ENCODE assay signal across 11 cellular contexts in the genomic region with DNA sequence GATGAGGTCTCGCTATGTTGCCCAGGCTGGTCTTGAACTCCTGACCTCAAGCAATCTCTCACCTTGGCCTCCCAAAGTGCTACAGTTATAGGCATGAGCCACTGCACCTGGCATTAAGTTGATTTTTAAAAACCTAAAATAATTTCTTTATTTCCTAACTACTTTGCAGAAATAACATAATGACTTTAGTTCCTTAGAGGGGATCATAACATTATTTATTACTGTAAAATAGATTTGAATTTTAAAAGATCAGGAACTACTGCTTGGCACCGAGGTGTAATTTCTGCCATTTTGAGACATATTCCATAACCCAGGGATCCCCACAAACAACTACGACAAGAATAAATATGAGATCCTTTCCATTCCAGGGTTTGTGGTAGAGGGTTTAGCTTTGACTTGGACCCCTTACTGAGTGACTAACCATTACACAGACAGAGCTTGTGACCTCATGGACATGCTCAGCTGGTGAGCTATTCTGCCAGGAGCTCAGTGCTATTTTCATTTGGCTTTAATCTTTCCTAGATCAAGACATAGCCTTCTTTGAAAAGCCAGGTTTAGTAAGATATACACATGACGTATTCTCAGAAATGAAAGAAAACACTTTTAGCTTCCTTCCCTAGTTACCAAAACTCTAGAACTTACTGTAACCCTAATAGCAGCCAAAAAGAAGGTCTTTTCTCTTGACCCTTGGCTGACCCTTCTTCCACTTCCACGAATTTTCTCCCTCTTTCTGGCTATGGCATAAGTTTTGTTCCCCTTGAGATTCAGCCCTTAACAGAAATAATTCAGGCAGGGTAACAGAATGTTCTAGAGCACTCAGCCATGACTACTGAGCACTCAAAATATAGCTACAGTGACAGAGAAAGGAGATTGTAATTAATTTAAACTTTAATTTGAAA.
DNase-seq lines count a peak whose midpoint lies in the region; ATAC-seq and TF ChIP-seq lines count a peak whose summit lies in the region.
"Had no signal": no experiment of that assay in that cellular context is flagged by ENCODE, and none has a peak within 500 bp of the region (broad histone marks: within the 10 kb centered on the region; RNA-seq: fewer than 3 reads in every experiment).

No MANE protein-coding gene starts in this region.

- no peaks in the 10 kb centered on the region for H3K27me3 ChIP-seq in thyroid gland

- H3K27ac Mint-ChIP-seq in memory B cell: peak overlapping the region; percentile 8

- H3K4me1 ChIP-seq in thyroid gland: peaks cover 40 to 47% of the 10 kb centered on the region in 2 donors

- peaks cover 5% of the 10 kb centered on the region for H3K9me3 Mint-ChIP-seq in memory B cell

- no peak overlapping the region for H3K4me3 ChIP-seq in thyroid gland (replicated peaks in 1 of 3)

- no peak for TF ChIP-seq CTCF in thyroid gland (IDR thresholded peaks at IDR 0.05)

- peaks cover 1% of the 10 kb centered on the region for H3K27me3 Mint-ChIP-seq in memory B cell

- H3K9me3 ChIP-seq in thyroid gland: no peaks in the 10 kb centered on the region

- peaks cover 8% of the 10 kb centered on the region for H3K4me1 Mint-ChIP-seq in memory B cell
- H3K4me1 Mint-ChIP-seq: central memory CD8-positive, alpha-beta T cell had no signal

- intact Hi-C loops in thyroid gland (cut with DNase I): no loop called here

- no peaks in the 10 kb centered on the region for H3K36me3 ChIP-seq in thyroid gland

- 53% methylated on average over 5 of the region's 5 CpGs for WGBS in thyroid gland, 2 donors

- DNase-seq in LHCN-M2 (ENCODE audit: low read depth) (peak; percentile 72), dedifferentiated amniotic fluid mesenchymal stem cell (ENCODE audit: extremely low spot score) (peak; percentile 59), memory B cell (ENCODE audit: low spot score in 2 of 2) (no peak), thyroid gland (peak; percentile 55 to 57), NCI-H82 (lab: John Stamatoyannopoulos, UW) (no peak), mesenteric fat pad (ENCODE audit: low spot score) (no peak)
- no peak for DNase-seq in stimulated activated CD4-positive, alpha-beta T cell treated with anti-CD3 and anti-CD28 coated beads, Interleukin-2, amount 100 ng/mL, for 24 hours
- DNase-seq: NCI-H1092 treated with DMSO at 0.1 percent for 48 hours, SHP77 had no signal

- TF ChIP-seq POLR2A in thyroid gland (IDR thresholded peaks at IDR 0.05): peak in 1 of 2 donors; percentile 36

- ATAC-seq in memory B cell (ENCODE audit: low read depth) (no peak), GM21515 (IDR thresholded peaks at IDR 0.05; ENCODE audit: unreplicated experiment) (no peak)

- peak overlapping the region; percentile 83 to 94 (median 94) for H3K27ac ChIP-seq in thyroid gland

- peaks cover 5% of the 10 kb centered on the region for H3K36me3 Mint-ChIP-seq in memory B cell

- no peak overlapping the region for H3K4me3 Mint-ChIP-seq in memory B cell
- H3K4me3 Mint-ChIP-seq: central memory CD8-positive, alpha-beta T cell had no signal

Comparison
In these comparisons a context has a peak if more than half of its experiments do, and no peak if none do; other contexts are left out.
1. DNase-seq: peak in LHCN-M2 (single experiment), dedifferentiated amniotic fluid mesenchymal stem cell (single experiment) and thyroid gland (2 of 2); none in memory B cell (0 of 2), stimulated activated CD4-positive, alpha-beta T cell treated with anti-CD3 and anti-CD28 coated beads, Interleukin-2, amount 100 ng/mL, for 24 hours (0 of 2), NCI-H82 (single experiment) and mesenteric fat pad (single experiment).